In genomic region chr20:62312662-62312977, GRCh38 we compare ENCODE assay signal across 8 cellular contexts.
"Had no signal": no experiment of that assay in that cellular context is flagged by ENCODE, and none has a peak within 500 bp of the region (broad histone marks: within the 10 kb centered on the region; RNA-seq: fewer than 3 reads in every experiment).

No MANE protein-coding gene starts in this region.

- H3K27ac ChIP-seq: GM23248, HL-60 had no signal

- DNase-seq: GM23248, GOT3, IMR-90, KG1 had no signal

- H3K4me1 ChIP-seq: HAP-1 had no signal

- ATAC-seq: HCT116, K562 had no signal

- H3K4me3 ChIP-seq: GM23248, HAP-1, K562 had no signal

- H3K9me3 ChIP-seq: HAP-1 had no signal

- H3K9ac ChIP-seq: GM23248 had no signal

- H2AFZ ChIP-seq: GM23248 had no signal
